ENCODE assay signal across 35 cellular contexts in the genomic region with DNA sequence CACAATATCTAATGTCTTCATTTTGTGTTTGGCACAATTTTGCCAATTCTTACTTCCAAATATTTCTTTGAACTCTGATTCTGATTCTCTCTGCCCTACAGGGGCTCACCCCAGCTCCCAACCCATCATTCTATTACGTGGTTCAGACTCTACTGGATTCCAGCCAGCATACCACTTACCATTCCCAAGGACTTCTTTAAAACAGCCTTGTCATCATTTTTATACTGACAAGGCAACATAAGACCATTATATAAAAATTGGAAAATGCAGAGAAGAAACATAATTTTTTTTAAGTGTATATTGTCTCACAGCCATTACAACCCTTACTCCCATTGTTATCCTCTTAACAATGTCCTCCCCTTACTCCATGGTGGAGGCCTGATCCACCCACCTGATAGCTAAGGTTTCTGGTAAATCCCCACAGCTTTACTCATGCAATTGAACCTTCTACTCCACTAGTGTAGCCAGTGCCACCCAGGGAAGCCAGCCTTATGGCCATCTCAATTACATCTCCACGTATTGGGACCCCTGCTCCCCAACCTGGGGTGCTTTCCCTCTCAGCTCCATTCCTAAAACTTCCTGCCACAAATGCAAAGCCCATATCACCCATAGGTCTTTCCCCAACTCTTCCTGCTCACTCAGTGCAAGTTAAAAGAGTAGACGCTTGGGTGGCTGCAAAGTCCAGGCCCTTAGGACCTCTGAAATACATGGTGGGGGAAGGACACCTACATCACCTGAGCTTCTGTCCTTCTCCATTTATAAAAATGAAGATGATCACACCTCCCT. TPM values are rescaled to one million over a fixed set of nuclear protein-coding genes. Genes with fewer than 3 reads are reported as not detected.
"Had no signal": no experiment of that assay in that cellular context is flagged by ENCODE, and none has a peak within 500 bp of the region (broad histone marks: within the 10 kb centered on the region; RNA-seq: fewer than 3 reads in every experiment).

No MANE protein-coding gene starts in this region.

- DNase-seq: activated CD4-positive, alpha-beta T cell treated with anti-CD3 and anti-CD28 coated beads for 36 hours; activated CD4-positive, alpha-beta T cell treated with anti-CD3 and anti-CD28 coated beads, Interleukin-2, amount 10 ng/mL, durations not matched to agents 7 days and 5 days; activated CD4-positive, alpha-beta T cell treated with anti-CD3 and anti-CD28 coated beads, Interleukin-2, amount 50 U/mL, for 48 hours; activated CD8-positive, alpha-beta T cell treated with anti-CD3 and anti-CD28 coated beads, Interleukin-2, amount 10 ng/mL, durations not matched to agents 7 days and 5 days; activated effector memory CD4-positive, alpha-beta T cell treated with Interleukin-2 at 50 U/mL for 16 hours; activated naive CD4-positive, alpha-beta T cell treated with anti-CD3 and anti-CD28 coated beads, Interleukin-2, amount 10 ng/mL, durations not matched to agents 7 days and 5 days; activated naive CD8-positive, alpha-beta T cell treated with anti-CD3 and anti-CD28 coated beads, Interleukin-2, amount 50 U/mL, for 24 hours; activated T-cell treated with anti-CD3 and anti-CD28 coated beads, Interleukin-2, amount 50 U/mL, for 4 hours; anterior cingulate cortex; caudate nucleus; cerebellar nuclear complex; MM.1S; NCI-H1092; NCI-H1417 treated with DMSO at 0.1 percent for 48 hours; NCI-H187 treated with DMSO at 0.1 percent for 48 hours; NCI-H2081; NCI-H345; NCI-H510A; NCI-H748 treated with DMSO at 0.1 percent for 48 hours; NK-92 treated with Interleukin-12 subunit alpha and Interleukin-12 subunit beta, amount 100 ng/mL, for 24 hours; PC-3; Peyer's patch; RPMI8226; SHP77 treated with DMSO at 0.1 percent for 48 hours; SW 1271; T-helper 1 cell; T-helper 2 cell; T1000 had no signal

- H3K9ac ChIP-seq: KMS-11 had no signal

- H3K4me3 ChIP-seq: Peyer's patch, SJSA1 had no signal

- H3K36me3 ChIP-seq: Peyer's patch, SJSA1 had no signal

- FAIRE-seq: bronchial epithelial cell had no signal

- H3K27ac ChIP-seq: KMS-11, Peyer's patch, SJSA1 had no signal

- ATAC-seq: activated CD4-positive, alpha-beta T cell treated with anti-CD3 and anti-CD28 coated beads for 36 hours; activated CD4-positive, CD25-positive, alpha-beta regulatory T cell treated with anti-CD3 and anti-CD28 coated beads, Interleukin-2, amount 50 U/mL, for 24 hours; activated CD8-positive, alpha-beta T cell treated with anti-CD3 and anti-CD28 coated beads, Interleukin-2, amount 10 ng/mL, durations not matched to agents 7 days and 5 days; activated naive CD8-positive, alpha-beta T cell treated with anti-CD3 and anti-CD28 coated beads, Interleukin-2, amount 50 U/mL, for 24 hours; activated T-cell treated with anti-CD3 and anti-CD28 coated beads, Interleukin-2, amount 50 U/mL, for 4 hours; PC-3; SK-N-SH treated with all-trans-retinoic acid at 6 μM for 48 hours had no signal

- H3K27me3 ChIP-seq: Peyer's patch, SJSA1 had no signal

- H3K4me1 ChIP-seq: Peyer's patch, SJSA1 had no signal

- H3K9me3 ChIP-seq: Peyer's patch, SJSA1 had no signal

- H3K4me2 ChIP-seq: KMS-11 had no signal

RNA-seq across cellular contexts. Expression of gene UGT3A2, which starts 19.1 kb away (rescaled TPM):
- total RNA-seq: activated CD4-positive, alpha-beta T cell treated with anti-CD3 and anti-CD28 coated beads for 36 hours; activated CD4-positive, alpha-beta T cell treated with anti-CD3 and anti-CD28 coated beads, Interleukin-2, amount 10 ng/mL, durations not matched to agents 7 days and 5 days; activated CD8-positive, alpha-beta T cell treated with anti-CD3 and anti-CD28 coated beads, Interleukin-2, amount 10 ng/mL, durations not matched to agents 7 days and 5 days; activated T-cell treated with anti-CD3 and anti-CD28 coated beads, Interleukin-2, amount 50 U/mL, for 4 hours; activated T-helper 1 cell treated with anti-CD3 and anti-CD28 coated beads, Interleukin-12 subunit alpha, Interleukin-12 subunit beta, Interleukin-2, Interleukin-4 antibody, amounts not matched to agents 30 ng/mL and 10 ng/mL and 1 ng/mL, durations not matched to agents 14 hours and 24 hours and 36 hours; bronchial epithelial cell; PC-3; Peyer's patch; SJSA1 had no signal

RNA-seq across cellular contexts. Expression of gene UGT3A1, which starts 56.4 kb away (rescaled TPM):
- total RNA-seq: activated CD4-positive, alpha-beta T cell treated with anti-CD3 and anti-CD28 coated beads for 36 hours; activated CD4-positive, alpha-beta T cell treated with anti-CD3 and anti-CD28 coated beads, Interleukin-2, amount 10 ng/mL, durations not matched to agents 7 days and 5 days; activated CD8-positive, alpha-beta T cell treated with anti-CD3 and anti-CD28 coated beads, Interleukin-2, amount 10 ng/mL, durations not matched to agents 7 days and 5 days; activated T-cell treated with anti-CD3 and anti-CD28 coated beads, Interleukin-2, amount 50 U/mL, for 4 hours; activated T-helper 1 cell treated with anti-CD3 and anti-CD28 coated beads, Interleukin-12 subunit alpha, Interleukin-12 subunit beta, Interleukin-2, Interleukin-4 antibody, amounts not matched to agents 30 ng/mL and 10 ng/mL and 1 ng/mL, durations not matched to agents 14 hours and 24 hours and 36 hours; bronchial epithelial cell; LHCN-M2; PC-3; SJSA1 had no signal
